9 cellular contexts compared by ENCODE assay signal in the genomic region with DNA sequence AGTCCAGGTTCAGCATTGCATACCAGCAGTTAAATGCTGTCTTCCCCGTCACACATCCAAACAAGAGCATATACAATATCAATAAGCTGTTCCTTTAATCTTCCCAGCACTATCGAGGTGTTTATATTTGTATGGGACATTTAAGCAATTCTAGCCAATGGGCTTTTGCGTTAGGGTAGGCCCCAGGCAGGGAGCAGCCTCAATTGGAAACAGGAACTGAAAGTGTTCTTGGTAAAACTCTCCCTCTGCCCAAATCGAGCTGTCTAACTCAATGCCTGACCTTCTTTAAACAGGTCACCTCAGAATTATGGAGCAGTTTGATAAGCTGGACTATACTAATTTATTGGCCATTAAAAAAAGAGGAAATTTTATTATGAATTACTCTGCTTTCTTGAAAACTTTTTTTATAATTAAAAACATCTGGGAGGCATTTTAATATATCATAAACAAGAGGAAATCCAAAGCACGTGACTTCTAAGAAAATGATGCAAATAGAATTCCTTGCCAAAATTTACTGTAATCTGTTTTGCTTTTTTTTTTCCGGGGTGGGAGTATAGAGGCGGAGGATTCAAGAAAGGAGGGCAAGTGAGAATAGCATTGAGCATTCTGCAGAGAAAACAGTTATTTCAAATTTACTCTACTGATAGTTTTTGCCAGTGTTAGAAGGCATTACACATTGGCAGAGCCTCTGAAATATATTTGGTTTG.
DNase-seq lines count a peak whose midpoint lies in the region; ATAC-seq and TF ChIP-seq lines count a peak whose summit lies in the region.
"Had no signal": no experiment of that assay in that cellular context is flagged by ENCODE, and none has a peak within 500 bp of the region (broad histone marks: within the 10 kb centered on the region; RNA-seq: fewer than 3 reads in every experiment).

No MANE protein-coding gene starts in this region.

- DNase-seq in GM19238 (ENCODE audit: insufficient read length, low spot score) (peak; percentile 23), Peyer's patch (peak in 2 of 3 donors; percentile 62 to 67), foreskin keratinocyte (peak; percentile 22 to 23), iPS-NIHi11 (ENCODE audit: low spot score) (no peak), NCI-H774 (lab: John Stamatoyannopoulos, UW) (no peak)
- DNase-seq in stimulated activated naive B cell treated with anti-CD40 and anti-IgM and Interleukin-4, amounts not matched to agents 10 μg/mL and 1 μg/mL and 100 μg/mL, for 72 hours, result peak; percentile 59
- no peak for DNase-seq in effector CD4-positive, alpha-beta T cell

- H3K4me1 ChIP-seq in Peyer's patch (no peaks in the 10 kb centered on the region), foreskin keratinocyte (no peaks in the 10 kb centered on the region)
- H3K4me1 ChIP-seq: parathyroid adenoma had no signal

- peak overlapping the region; percentile 68 for H3K27ac Mint-ChIP-seq in stimulated activated naive B cell treated with anti-CD40 and anti-IgM and Interleukin-4, amounts not matched to agents 10 μg/mL and 1 μg/mL and 100 μg/mL, for 72 hours

- peak overlapping the region; percentile 11 to 57 for H3K4me3 Mint-ChIP-seq in stimulated activated naive B cell treated with anti-CD40 and anti-IgM and Interleukin-4, amounts not matched to agents 10 μg/mL and 1 μg/mL and 100 μg/mL, for 72 hours

- H3K9me3 ChIP-seq in Peyer's patch, result no peaks in the 10 kb centered on the region

- H3K27me3 Mint-ChIP-seq in stimulated activated naive B cell treated with anti-CD40 and anti-IgM and Interleukin-4, amounts not matched to agents 10 μg/mL and 1 μg/mL and 100 μg/mL, for 72 hours, result no peaks in the 10 kb centered on the region

- peaks cover 6% of the 10 kb centered on the region in 2 donors for H3K36me3 Mint-ChIP-seq in stimulated activated naive B cell treated with anti-CD40 and anti-IgM and Interleukin-4, amounts not matched to agents 10 μg/mL and 1 μg/mL and 100 μg/mL, for 72 hours

- H3K9me3 Mint-ChIP-seq in stimulated activated naive B cell treated with anti-CD40 and anti-IgM and Interleukin-4, amounts not matched to agents 10 μg/mL and 1 μg/mL and 100 μg/mL, for 72 hours, result peaks cover 7% of the 10 kb centered on the region in 2 donors

- H3K4me3 ChIP-seq in Peyer's patch, result no peak overlapping the region

- H3K4me1 Mint-ChIP-seq in stimulated activated naive B cell treated with anti-CD40 and anti-IgM and Interleukin-4, amounts not matched to agents 10 μg/mL and 1 μg/mL and 100 μg/mL, for 72 hours, result peaks cover 19 to 28% of the 10 kb centered on the region in 2 donors

- ATAC-seq in HG03025 (IDR thresholded peaks at IDR 0.05; ENCODE audit: low FRiP score, unreplicated experiment) (peak; percentile 92), foreskin keratinocyte (peak; percentile 61)
- peak; percentile 97 for ATAC-seq in stimulated activated naive B cell treated with anti-CD40 and anti-IgM and Interleukin-4, amounts not matched to agents 10 μg/mL and 1 μg/mL and 100 μg/mL, for 72 hours (replicated peaks)

- H3K27me3 ChIP-seq in Peyer's patch, result no peaks in the 10 kb centered on the region
- no peaks in the 10 kb centered on the region for H3K27me3 ChIP-seq in foreskin keratinocyte

- H3K27ac ChIP-seq in Peyer's patch (no peak overlapping the region), foreskin keratinocyte (no peak overlapping the region)
- H3K27ac ChIP-seq: parathyroid adenoma had no signal

- TF ChIP-seq CTCF in Peyer's patch (IDR thresholded peaks at IDR 0.05) (no peak), foreskin keratinocyte (conservative IDR thresholded peaks at IDR 0.05) (no peak)

- no peaks in the 10 kb centered on the region for H3K36me3 ChIP-seq in Peyer's patch

- TF ChIP-seq POLR2A in Peyer's patch (IDR thresholded peaks at IDR 0.05), result no peak

Comparison
In these comparisons a context has a peak if more than half of its experiments do, and no peak if none do; other contexts are left out.
1. DNase-seq: peak in GM19238 (single experiment), Peyer's patch (2 of 3), foreskin keratinocyte (2 of 2) and stimulated activated naive B cell treated with anti-CD40 and anti-IgM and Interleukin-4, amounts not matched to agents 10 μg/mL and 1 μg/mL and 100 μg/mL, for 72 hours (single experiment); none in iPS-NIHi11 (single experiment), NCI-H774 (single experiment) and effector CD4-positive, alpha-beta T cell (single experiment).
2. Peak in every context shown above with its lines, with median percentiles within 50 percentile points of each other: ATAC-seq.